ENCODE assay signal across 8 cellular contexts in the genomic region with DNA sequence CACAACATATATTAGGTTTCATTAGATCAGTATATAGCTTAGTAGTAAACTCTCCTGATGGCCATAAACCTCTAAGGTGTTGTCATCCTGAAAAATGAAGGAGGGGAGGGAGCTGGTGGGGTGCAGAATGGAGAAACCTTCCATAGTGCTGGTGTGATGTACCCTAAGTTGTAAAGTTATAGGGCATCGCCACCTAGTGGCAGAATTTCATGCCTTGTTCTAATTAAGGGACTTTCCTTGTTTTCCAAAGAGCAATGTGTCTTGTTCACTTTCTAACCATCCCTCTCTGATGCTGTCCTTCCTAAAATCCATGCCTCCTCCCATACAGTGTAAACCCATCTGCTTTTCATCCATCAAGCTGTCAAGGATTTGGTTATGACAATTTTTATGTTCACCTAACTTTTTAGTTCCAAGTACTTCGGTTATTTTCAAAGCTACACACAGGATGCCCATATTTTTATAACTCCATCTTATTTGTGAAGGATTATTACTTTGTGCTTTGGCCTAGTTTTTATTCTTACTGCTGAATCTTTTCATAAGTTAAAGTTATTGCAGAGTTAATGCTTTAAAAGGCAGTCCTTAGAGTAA. TPM values are rescaled to one million over a fixed set of nuclear protein-coding genes. Genes with fewer than 3 reads are reported as not detected.
DNase-seq lines count a peak whose midpoint lies in the region; ATAC-seq lines count a peak whose summit lies in the region.

No MANE protein-coding gene starts in this region.

- peaks cover 0 to 3% of the 10 kb centered on the region in 2 experiments for H3K4me1 ChIP-seq in trophoblast cell (ENCODE audit: control insufficient read depth in 1 of 2, insufficient read depth in 2 of 2, low read length in 2 of 2)

- H3K79me2 ChIP-seq in trophoblast cell (ENCODE audit: control insufficient read depth, insufficient read depth, low read length, poor library complexity): no peaks in the 10 kb centered on the region

- H3K9ac ChIP-seq in trophoblast cell (ENCODE audit: low read length): no peak overlapping the region

- H4K12ac ChIP-seq in trophoblast cell (ENCODE audit: low read depth, low read length): no peak overlapping the region

- H4K91ac ChIP-seq in trophoblast cell (ENCODE audit: low read depth, low read length): no peak overlapping the region

- H2BK120ac ChIP-seq in trophoblast cell (ENCODE audit: insufficient read depth, low read length, poor library complexity): no peak overlapping the region

- H3K27me3 ChIP-seq in trophoblast cell (ENCODE audit: insufficient read depth, low read length): no peaks in the 10 kb centered on the region

- no peak overlapping the region for H4K8ac ChIP-seq in trophoblast cell (ENCODE audit: low read depth, low read length)

- no peak overlapping the region for H2AFZ ChIP-seq in trophoblast cell (ENCODE audit: insufficient read depth, low read length, poor library complexity)

- no peaks in the 10 kb centered on the region for H3K9me3 ChIP-seq in trophoblast cell (ENCODE audit: insufficient read depth, low read depth, low read length)

- no peak overlapping the region for H3K4me2 ChIP-seq in trophoblast cell (ENCODE audit: low read length)

- no peak overlapping the region for H2BK5ac ChIP-seq in trophoblast cell (ENCODE audit: low read depth, low read length, poor library complexity)

- H3K14ac ChIP-seq in trophoblast cell (ENCODE audit: low read length): no peak overlapping the region

- no peak overlapping the region for H3K27ac ChIP-seq in trophoblast cell (ENCODE audit: low read depth, low read length)

- peaks cover 6% of the 10 kb centered on the region for H3K79me1 ChIP-seq in trophoblast cell (ENCODE audit: low read length)

- no peak overlapping the region for H3K23ac ChIP-seq in trophoblast cell (ENCODE audit: low read length)

- no peak for ATAC-seq in HG02981 (IDR thresholded peaks at IDR 0.05; ENCODE audit: unreplicated experiment)

- DNase-seq in EH (ENCODE audit: low read depth): peak; percentile 48
- peak; percentile 50 for DNase-seq in HCEC 1CT
- DNase-seq in NCI-H748 treated with DMSO at 0.1 percent for 48 hours (lab: John Stamatoyannopoulos, UW): peak; percentile 6
- DNase-seq in activated T-cell treated with anti-CD3 and anti-CD28 coated beads for 48 hours (ENCODE audit: low read depth): peak; percentile 19
- peak; percentile 53 for DNase-seq in fibroblast of peridontal ligament (ENCODE audit: extremely low read depth)
- peak; percentile 27 to 76 for DNase-seq in trophoblast cell
- DNase-seq in GF-D8 (lab: John Stamatoyannopoulos, UW): no peak

- no peak overlapping the region for H2BK12ac ChIP-seq in trophoblast cell (ENCODE audit: low read length)

- H3K18ac ChIP-seq in trophoblast cell (ENCODE audit: low read length): no peak overlapping the region

- no CpG with 5 or more reads among the region's 2 CpGs for WGBS in trophoblast cell (ENCODE audit: extremely low coverage, insufficient coverage, insufficient read length)

- H3K4ac ChIP-seq in trophoblast cell (ENCODE audit: low read depth, low read length): no peak overlapping the region

- no peak overlapping the region for H3K4me3 ChIP-seq in trophoblast cell (ENCODE audit: low read depth, low read length)

- H3K36me3 ChIP-seq in trophoblast cell (ENCODE audit: control insufficient read depth in 1 of 2, insufficient read depth in 2 of 2, low read length in 2 of 2): peaks cover 0 to 3% of the 10 kb centered on the region in 2 experiments

- H2AK5ac ChIP-seq in trophoblast cell (ENCODE audit: low read length): no peak overlapping the region

RNA-seq across cellular contexts. Expression of a gene that starts 4.5 kb away (rescaled TPM):
- 85.5 and 86.3 TPM in 2 replicates for polyA plus RNA-seq in trophoblast cell (2013)
